In the genomic region with DNA sequence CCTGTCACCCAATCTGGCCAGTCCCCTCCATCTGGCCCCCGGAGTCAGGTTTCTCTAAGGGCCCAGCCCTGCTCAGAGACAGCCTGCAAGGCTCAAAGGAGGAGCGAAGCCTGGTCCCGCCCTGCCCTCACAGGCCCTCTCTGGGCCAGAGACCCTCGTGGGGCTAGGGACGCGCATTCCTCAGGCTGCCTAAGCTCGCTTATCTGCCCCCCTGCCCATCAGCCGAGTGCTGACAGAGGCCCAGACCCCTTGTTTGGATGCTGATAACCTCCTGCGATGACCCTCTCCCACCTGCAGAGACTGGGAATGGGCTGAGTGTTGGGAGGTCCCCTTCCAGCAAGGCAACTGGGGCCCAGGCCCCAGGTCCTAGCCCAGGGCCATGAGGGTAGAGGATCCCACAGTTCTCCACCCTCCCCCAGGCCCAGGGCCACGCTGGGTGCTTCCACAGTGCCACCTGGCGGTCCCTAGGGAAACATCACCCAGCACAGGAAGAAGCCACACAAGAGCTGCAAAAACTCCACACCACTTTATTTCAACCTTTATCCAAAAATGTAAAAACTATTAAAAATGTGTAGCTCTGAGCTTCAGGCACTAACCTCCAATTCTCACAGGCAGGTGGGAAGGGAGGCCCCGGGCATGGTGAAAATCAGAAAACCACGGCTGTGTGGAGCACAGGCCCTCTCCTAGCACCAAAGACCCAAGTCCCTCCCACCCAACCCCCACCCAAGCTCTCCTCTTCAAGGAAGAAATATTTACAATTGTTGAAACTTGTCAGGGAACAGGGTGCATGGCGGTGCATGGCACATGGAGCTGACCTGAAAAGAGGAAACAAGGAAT, we compare ENCODE assay signal across 9 cellular contexts. TPM values are rescaled to one million over a fixed set of nuclear protein-coding genes. Genes with fewer than 3 reads are reported as not detected.
DNase-seq lines count a peak whose midpoint lies in the region; ATAC-seq, FAIRE-seq and TF ChIP-seq lines count a peak whose summit lies in the region.
"Had no signal": no experiment of that assay in that cellular context is flagged by ENCODE, and none has a peak within 500 bp of the region (broad histone marks: within the 10 kb centered on the region; RNA-seq: fewer than 3 reads in every experiment).

No MANE protein-coding gene starts in this region.

- H3K4me1 ChIP-seq in HUES64 (ENCODE audit: insufficient read depth, low read length) (peaks cover 26% of the 10 kb centered on the region), RWPE2 (ENCODE audit: insufficient read depth, poor library complexity, severe bottlenecking) (peaks cover 7% of the 10 kb centered on the region)

- no peaks in the 10 kb centered on the region; the same call in 1 of the 2 replicates for H3K9me3 ChIP-seq in HUES64 (ENCODE audit: insufficient read depth, low read depth, low read length)
- no peaks in the 10 kb centered on the region for H3K9me3 ChIP-seq in RWPE2 (ENCODE audit: severe bottlenecking)

- peak overlapping the region; percentile 80; the same call in 1 of the 2 replicates for H3K4me3 ChIP-seq in HUES64 (ENCODE audit: low read length)
- no peak overlapping the region for H3K4me3 ChIP-seq in RWPE2 (ENCODE audit: severe bottlenecking)

- H3K27ac ChIP-seq in HUES64 (ENCODE audit: low read depth, low read length) (0 out of 2 replicates have a peak overlapping the region, but pooled peaks have one; percentile 6), RWPE2 (ENCODE audit: poor library complexity, severe bottlenecking) (no peak overlapping the region)

- peak; percentile 88 for DNase-seq in ELF-1 (ENCODE audit: low read depth, low spot score)
- no peak for DNase-seq in RWPE2 (ENCODE audit: low spot score)
- DNase-seq in activated effector memory CD4-positive, alpha-beta T cell treated with anti-CD3 and anti-CD28 coated beads, Interleukin-2, amount 50 U/mL, for 16 hours = peak; percentile 90
- peak; percentile 87 for DNase-seq in germinal center (ENCODE audit: low spot score)
- peak; percentile 77 for DNase-seq in posterior vena cava (ENCODE audit: low spot score)
- peak; percentile 83 for DNase-seq in urothelium cell line (ENCODE audit: low spot score)

- peak; percentile 92 for TF ChIP-seq CTCF in RWPE2 (IDR thresholded peaks at IDR 0.05; ENCODE audit: poor library complexity, severe bottlenecking)

- 38% methylated on average over 14 of the region's 14 CpGs for WGBS in HUES64

- ATAC-seq in RWPE2 (ENCODE audit: low read depth) (peak; percentile 44), GM18873 (IDR thresholded peaks at IDR 0.05; ENCODE audit: low FRiP score, unreplicated experiment) (no peak)

- H3K27me3 ChIP-seq in HUES64 (ENCODE audit: insufficient read depth, low read length) (peaks cover 41% of the 10 kb centered on the region), RWPE2 (ENCODE audit: insufficient read depth, poor library complexity, severe bottlenecking) (peaks cover 14% of the 10 kb centered on the region)

- H3K9ac ChIP-seq in HUES64 (ENCODE audit: low read depth, low read length) = no peak overlapping the region

- intact Hi-C loops in posterior vena cava (cut with DNase I) = loop anchor here in 1 of 2 donors (10.0 kb wide), 1 partner anchor 176 kb away; no protein-coding TSS in a partner anchor

- peaks cover 24% of the 10 kb centered on the region for H3K36me3 ChIP-seq in HUES64 (ENCODE audit: insufficient read depth, low read length)
- H3K36me3 ChIP-seq in RWPE2 (ENCODE audit: low read depth) = peaks cover 21% of the 10 kb centered on the region

- FAIRE-seq in urothelium cell line (lab: Jason Lieb, UNC) = no peak

RNA-seq across cellular contexts. Expression of gene NPM3, which starts 2.2 kb away (rescaled TPM):
- 137 TPM for polyA plus RNA-seq in HUES64 (2013, experiment 1 of 2)
- 136 TPM for polyA plus RNA-seq in HUES64 (2013, experiment 2 of 2)
- total RNA-seq in posterior vena cava = 10 to 100 TPM; 19.1 to 21.1 TPM

RNA-seq across cellular contexts. Expression of gene FGF8, which starts 5.1 kb away (rescaled TPM):
- polyA plus RNA-seq in HUES64 (2013, experiment 1 of 2) = 22.1 TPM
- 20.0 TPM for polyA plus RNA-seq in HUES64 (2013, experiment 2 of 2)
- not detected for total RNA-seq in posterior vena cava
- total RNA-seq: lower leg skin had no signal

RNA-seq across cellular contexts. Expression of gene OGA, which starts 37.2 kb away (rescaled TPM):
- polyA plus RNA-seq in HUES64 (2013, experiment 1 of 2) = 61.0 TPM
- polyA plus RNA-seq in HUES64 (2013, experiment 2 of 2) = 71.3 TPM
- total RNA-seq in posterior vena cava = 100 to 1,000 TPM in 1 of 2 donors, 10 to 100 TPM in 1; 87.7 to 125 TPM
